Comparison of ENCODE assay signal across 8 cellular contexts in genomic region chr1:203005395-203006142, GRCh38. TPM values are rescaled to one million over a fixed set of nuclear protein-coding genes. Genes with fewer than 3 reads are reported as not detected.
DNase-seq lines count a peak whose midpoint lies in the region; ATAC-seq and TF ChIP-seq lines count a peak whose summit lies in the region.
"Not testable (repeated sequence)": the region's sequence is repeated elsewhere in the genome, so short reads cannot be mapped to it uniquely, and the experiment has no call there.

No MANE protein-coding gene starts in this region.

- not testable (repeated sequence) for H3K9me2 ChIP-seq in SU-DHL-6 (replicated peaks; ENCODE audit: insufficient read depth, low read length)

- H3K9me3 ChIP-seq in SU-DHL-6 (ENCODE audit: insufficient read depth, low read length); mammary epithelial cell (replicated peaks; ENCODE audit: insufficient read depth, low read length); osteoblast (ENCODE audit: low read depth, low read length): not testable (repeated sequence)

- H3K36me3 ChIP-seq in SU-DHL-6 (ENCODE audit: low read length) (peaks cover 12% of the 10 kb centered on the region), osteoblast (ENCODE audit: insufficient read depth, low read length) (peaks cover 16% of the 10 kb centered on the region)
- not testable (repeated sequence) for H3K36me3 ChIP-seq in mammary epithelial cell (ENCODE audit: insufficient read depth, low read length)

- H3K27ac Mint-ChIP-seq in activated CD8-positive, alpha-beta memory T cell treated with anti-CD3 and anti-CD28 coated beads, Interleukin-2, amount 10 ng/mL, durations not matched to agents 7 days and 5 days, result peak overlapping the region; percentile 96
- peak overlapping the region in 5 of 6 donors; percentile 21 to 99 (median 97) for H3K27ac Mint-ChIP-seq in immature natural killer cell

- not testable (repeated sequence) for TF ChIP-seq POLR2A in NB4 (IDR thresholded peaks at IDR 0.05; ENCODE audit: extremely low read depth, insufficient read length)

- H3K27ac ChIP-seq in 22Rv1, result 0 out of 2 replicates have a peak overlapping the region, but pooled peaks have one; percentile 89
- not testable (repeated sequence) for H3K27ac ChIP-seq in SU-DHL-6 (ENCODE audit: low read depth, low read length); mammary epithelial cell (ENCODE audit: insufficient read depth, low read depth, low read length); osteoblast (ENCODE audit: low read depth, low read length)

- DNase-seq in GM12865 (ENCODE audit: low read depth); activated CD8-positive, alpha-beta memory T cell treated with anti-CD3 and anti-CD28 coated beads, Interleukin-2, amount 10 ng/mL, durations not matched to agents 7 days and 5 days; mammary epithelial cell; immature natural killer cell; osteoblast (ENCODE audit: insufficient read length, low spot score, missing footprints): not testable (repeated sequence)
- peak; percentile 67 for DNase-seq in NB4 (ENCODE audit: low read depth)

- H3K4me3 ChIP-seq in GM12865 (ENCODE audit: low read depth, low read length) (peak overlapping the region; percentile 81), NB4 (ENCODE audit: low read depth, low read length) (peak overlapping the region; percentile 66)
- not testable (repeated sequence) for H3K4me3 ChIP-seq in SU-DHL-6 (ENCODE audit: insufficient read depth, low read length, poor library complexity, severe bottlenecking); mammary epithelial cell (replicated peaks in 1 of 3; ENCODE audit: insufficient read depth in 1 of 3, low read depth in 2 of 3, low read length in 3 of 3); osteoblast (ENCODE audit: insufficient read depth, low read length)

- not testable (repeated sequence) for H3K27me3 ChIP-seq in SU-DHL-6 (ENCODE audit: low read length); mammary epithelial cell (ENCODE audit: insufficient read depth, low read length); osteoblast (ENCODE audit: insufficient read depth, low read length)

- intact Hi-C loops in mammary epithelial cell (cut with micrococcal nuclease), result not testable (repeated sequence)

- not testable (repeated sequence) for TF ChIP-seq CTCF in 22Rv1 (IDR thresholded peaks at IDR 0.05); GM12865 (IDR thresholded peaks at IDR 0.05; ENCODE audit: insufficient read depth, low read depth, low read length, missing control alignments); NB4 (IDR thresholded peaks at IDR 0.05; ENCODE audit: low read depth, low read length); SU-DHL-6 (IDR thresholded peaks at IDR 0.05; ENCODE audit: insufficient read depth, low read length, poor library complexity, severe bottlenecking); mammary epithelial cell (conservative IDR thresholded peaks at IDR 0.05 in 1 of 2, IDR thresholded peaks at IDR 0.05 in 1 of 2; ENCODE audit: extremely low read depth in 1 of 2, insufficient read depth in 1 of 2, low read depth in 1 of 2, low read length in 2 of 2); osteoblast (IDR thresholded peaks at IDR 0.05; ENCODE audit: extremely low read depth, low read depth, low read length)

- H3K79me2 ChIP-seq in SU-DHL-6 (ENCODE audit: insufficient read depth, low read length) (peaks cover 28% of the 10 kb centered on the region), mammary epithelial cell (ENCODE audit: insufficient read depth, low read length) (peaks cover 30% of the 10 kb centered on the region), osteoblast (ENCODE audit: insufficient read depth, low read length) (peaks cover 29% of the 10 kb centered on the region)

- not testable (repeated sequence) for H3K9ac ChIP-seq in SU-DHL-6 (ENCODE audit: low read length); mammary epithelial cell (ENCODE audit: insufficient read depth, low read length)

- BruUV-seq in mammary epithelial cell (replicated peaks; lab: Mats Ljungman, UMichigan), result not testable (repeated sequence)

- H3K9me3 Mint-ChIP-seq in activated CD8-positive, alpha-beta memory T cell treated with anti-CD3 and anti-CD28 coated beads, Interleukin-2, amount 10 ng/mL, durations not matched to agents 7 days and 5 days (ENCODE audit: low read depth); immature natural killer cell: not testable (repeated sequence)

- peaks cover 32% of the 10 kb centered on the region for H3K4me1 Mint-ChIP-seq in activated CD8-positive, alpha-beta memory T cell treated with anti-CD3 and anti-CD28 coated beads, Interleukin-2, amount 10 ng/mL, durations not matched to agents 7 days and 5 days
- H3K4me1 Mint-ChIP-seq in immature natural killer cell, result peaks cover 25 to 36% of the 10 kb centered on the region in 2 donors

- not testable (repeated sequence) for H3K4me2 ChIP-seq in SU-DHL-6 (ENCODE audit: low read depth, low read length, poor library complexity, severe bottlenecking); mammary epithelial cell (ENCODE audit: insufficient read depth, low read depth, low read length)
- H3K4me2 ChIP-seq in osteoblast (ENCODE audit: insufficient read depth, low read length), result peak overlapping the region; percentile 98

- ATAC-seq in activated CD8-positive, alpha-beta memory T cell treated with anti-CD3 and anti-CD28 coated beads, Interleukin-2, amount 10 ng/mL, durations not matched to agents 7 days and 5 days, result not testable (repeated sequence)

- H4K20me1 ChIP-seq in SU-DHL-6 (ENCODE audit: low read depth, low read length); mammary epithelial cell (ENCODE audit: insufficient read depth, low read length); osteoblast (ENCODE audit: insufficient read depth, low read length): not testable (repeated sequence)

- CTCF ChIA-PET in activated CD8-positive, alpha-beta memory T cell treated with anti-CD3 and anti-CD28 coated beads, Interleukin-2, amount 10 ng/mL, durations not matched to agents 7 days and 5 days (lab: Charles Lee), result interaction anchor here (1.3 to 4.4 kb wide), 3 partner anchors 12 to 117 kb away, joined by 6 to 14 read pairs (median 8); partner anchors contain the start of genes PPFIA4 and RABIF
- CTCF ChIA-PET in mammary epithelial cell (lab: Charles Lee; ENCODE audit: low non-redundant PET), result not testable (repeated sequence)

- H2AFZ ChIP-seq in SU-DHL-6 (ENCODE audit: low read depth, low read length, severe bottlenecking) (peak overlapping the region; percentile 98), mammary epithelial cell (ENCODE audit: low read depth, low read length) (peak overlapping the region; percentile 88), osteoblast (ENCODE audit: low read length) (peak overlapping the region; percentile 88)

- peak overlapping the region; percentile 94 for H3K4me3 Mint-ChIP-seq in activated CD8-positive, alpha-beta memory T cell treated with anti-CD3 and anti-CD28 coated beads, Interleukin-2, amount 10 ng/mL, durations not matched to agents 7 days and 5 days
- peak overlapping the region; percentile 91 to 98 (median 93) for H3K4me3 Mint-ChIP-seq in immature natural killer cell

- peaks cover 12% of the 10 kb centered on the region for H3K36me3 Mint-ChIP-seq in activated CD8-positive, alpha-beta memory T cell treated with anti-CD3 and anti-CD28 coated beads, Interleukin-2, amount 10 ng/mL, durations not matched to agents 7 days and 5 days
- H3K36me3 Mint-ChIP-seq in immature natural killer cell, result not testable (repeated sequence)

- H3F3A ChIP-seq in SU-DHL-6 (ENCODE audit: insufficient read depth), result 0 out of 2 replicates have a peak, but pooled peaks cover 15% of the 10 kb centered on the region

- dilution Hi-C loops in mammary epithelial cell (cut with HindIII; ENCODE audit: low sequenced_read_pairs), result loop anchor here (5.0 to 25.0 kb wide), 2 partner anchors 33 to 93 kb away; no protein-coding TSS in a partner anchor

- in situ Hi-C loops in mammary epithelial cell (cut with MboI; ENCODE audit: low sequenced_read_pairs in 2 of 2), result not testable (repeated sequence)

- H3K4me1 ChIP-seq in mammary epithelial cell (ENCODE audit: insufficient read depth, low read length) (peaks cover 10% of the 10 kb centered on the region), osteoblast (ENCODE audit: insufficient read depth, low read length) (peaks cover 12% of the 10 kb centered on the region)

- 93% methylated on average over 15 of the region's 17 CpGs for WGBS in mammary epithelial cell (ENCODE audit: low coverage, missing lambda C conversion rate)

- H3K27me3 Mint-ChIP-seq in activated CD8-positive, alpha-beta memory T cell treated with anti-CD3 and anti-CD28 coated beads, Interleukin-2, amount 10 ng/mL, durations not matched to agents 7 days and 5 days, result not testable (repeated sequence)
- peaks cover 5 to 15% (median 5%) of the 10 kb centered on the region in 3 donors for H3K27me3 Mint-ChIP-seq in immature natural killer cell (ENCODE audit: low read depth in 3 of 3)

RNA-seq across cellular contexts. Expression of gene TMEM183A, which starts 1.6 kb away (rescaled TPM):
- total RNA-seq in activated CD8-positive, alpha-beta memory T cell treated with anti-CD3 and anti-CD28 coated beads, Interleukin-2, amount 10 ng/mL, durations not matched to agents 7 days and 5 days, result 10 to 100 TPM; 75.7 to 78.7 TPM
- total RNA-seq in mammary epithelial cell, result 10 to 100 TPM; 58.1 to 97.4 TPM
- polyA plus RNA-seq in mammary epithelial cell, result 80.8 TPM
- polyA minus RNA-seq in mammary epithelial cell, result 140 TPM
- 10 to 100 TPM; 55.0 to 83.2 (median 64.2) TPM for polyA plus RNA-seq in immature natural killer cell
- total RNA-seq in osteoblast, result 116 and 118 TPM in 2 replicates

RNA-seq across cellular contexts. Expression of gene PPFIA4, which starts 20.7 kb away (rescaled TPM):
- total RNA-seq in activated CD8-positive, alpha-beta memory T cell treated with anti-CD3 and anti-CD28 coated beads, Interleukin-2, amount 10 ng/mL, durations not matched to agents 7 days and 5 days, result 10 to 100 TPM in 1 of 2 experiments, 1 to 10 TPM in 1; 4.6 to 17.9 TPM
- total RNA-seq in mammary epithelial cell, result 1 to 10 TPM; 8.2 to 8.3 TPM
- 4.7 TPM for polyA plus RNA-seq in mammary epithelial cell
- polyA minus RNA-seq in mammary epithelial cell, result 7.1 TPM
- polyA plus RNA-seq in immature natural killer cell, result not detected
- total RNA-seq in osteoblast, result 8.0 and 10.9 TPM in 2 replicates

RNA-seq across cellular contexts. Expression of gene CYB5R1, which starts 38.5 kb away (rescaled TPM):
- total RNA-seq in activated CD8-positive, alpha-beta memory T cell treated with anti-CD3 and anti-CD28 coated beads, Interleukin-2, amount 10 ng/mL, durations not matched to agents 7 days and 5 days, result 10 to 100 TPM; 17.5 to 19.2 TPM
- total RNA-seq in mammary epithelial cell, result 10 to 100 TPM; 50.7 to 95.2 TPM
- polyA plus RNA-seq in mammary epithelial cell, result 97.7 TPM
- polyA minus RNA-seq in mammary epithelial cell, result 57.0 TPM
- 10 to 100 TPM; 34.6 to 51.0 (median 48.1) TPM for polyA plus RNA-seq in immature natural killer cell
- total RNA-seq in osteoblast, result 49.2 and 60.8 TPM in 2 replicates

RNA-seq across cellular contexts. Expression of gene ADIPOR1, which starts 47.5 kb away (rescaled TPM):
- total RNA-seq in activated CD8-positive, alpha-beta memory T cell treated with anti-CD3 and anti-CD28 coated beads, Interleukin-2, amount 10 ng/mL, durations not matched to agents 7 days and 5 days, result 10 to 100 TPM; 71.8 to 79.2 TPM
- total RNA-seq in mammary epithelial cell (100 to 1,000 TPM in 1 of 2 donors, 10 to 100 TPM in 1; 98.2 to 157 TPM), osteoblast (91.9 and 104 TPM in 2 replicates)
- polyA plus RNA-seq in mammary epithelial cell (171 TPM), immature natural killer cell (100 to 1,000 TPM in 1 of 3 donors, 10 to 100 TPM in 2; 81.5 to 149 (median 95.0) TPM)
- polyA minus RNA-seq in mammary epithelial cell, result 196 TPM
